9 cellular contexts compared by ENCODE assay signal in the genomic region with DNA sequence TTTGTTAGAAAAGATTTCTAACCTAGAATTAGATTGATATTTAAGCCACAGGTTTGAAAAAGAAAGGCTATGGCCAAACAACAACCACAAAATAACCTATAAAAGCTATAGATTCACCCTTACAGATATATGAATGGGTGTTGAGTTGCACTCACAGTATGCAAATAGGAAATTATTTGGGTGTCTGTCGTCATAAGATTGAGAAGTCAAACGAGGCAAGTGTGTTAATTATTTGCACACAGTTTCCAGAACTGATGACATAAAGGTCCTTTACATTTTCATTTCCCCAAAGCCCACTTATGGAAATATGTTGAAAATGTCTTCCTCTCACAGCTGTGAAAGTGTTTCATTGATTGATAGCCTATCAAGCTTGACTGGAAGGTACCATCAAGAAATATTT.
"Had no signal": no experiment of that assay in that cellular context is flagged by ENCODE, and none has a peak within 500 bp of the region (broad histone marks: within the 10 kb centered on the region; RNA-seq: fewer than 3 reads in every experiment).

No MANE protein-coding gene starts in this region.

- H3K27ac ChIP-seq: GM23248 had no signal

- H3K4me3 Mint-ChIP-seq: HFFc6 had no signal

- H3K4me1 ChIP-seq: HAP-1 had no signal

- DNase-seq: GM23248, GOT3, H7, HFFc6, IMR-90 had no signal

- FAIRE-seq: HTR-8/SVneo, K562 had no signal

- H3K36me3 ChIP-seq: HAP-1 had no signal

- ATAC-seq: HCT116, K562 had no signal

- H3K9me3 Mint-ChIP-seq: HFFc6 had no signal

- H3K27ac Mint-ChIP-seq: HFFc6 had no signal

- H3K9me3 ChIP-seq: HAP-1 had no signal

- H3K4me3 ChIP-seq: GM23248, HAP-1, K562 had no signal
